ENCODE assay signal across 8 cellular contexts in the genomic region with DNA sequence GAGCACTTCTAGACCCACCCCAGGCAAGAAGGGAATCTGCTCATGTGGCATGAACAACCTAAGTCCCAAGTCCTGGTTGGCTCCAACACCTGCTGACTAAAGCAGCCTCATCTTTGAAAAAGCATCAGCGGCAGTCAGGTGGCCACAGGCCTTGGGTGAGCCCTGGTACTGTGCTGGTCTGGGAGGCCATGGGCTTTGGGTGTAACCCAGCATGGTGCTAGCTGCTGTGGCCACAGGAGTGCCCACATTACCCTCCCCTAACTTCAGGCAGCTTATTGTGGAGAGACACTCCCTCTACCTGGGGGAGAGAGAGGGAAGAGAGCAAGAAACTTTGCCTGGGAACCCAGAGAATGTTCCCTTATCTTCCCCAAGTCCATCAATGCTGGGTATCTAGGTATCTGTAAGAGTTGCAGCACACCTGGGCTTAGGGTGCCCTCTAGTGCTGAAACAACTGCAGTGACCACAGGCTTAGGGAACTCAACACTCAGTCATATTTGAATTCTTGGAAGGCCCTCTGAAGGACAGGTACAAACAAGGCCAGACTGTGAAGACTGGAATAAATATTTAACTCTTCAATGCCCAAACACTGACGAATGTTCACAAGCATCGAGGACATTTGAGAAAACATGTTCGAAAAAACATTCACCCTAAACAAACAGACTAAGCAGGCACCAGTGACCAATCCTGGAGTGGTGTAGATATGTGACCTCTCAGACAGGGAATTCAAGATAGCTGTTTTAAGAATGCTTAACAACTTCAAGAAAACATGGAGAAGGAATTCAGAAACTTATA.
DNase-seq lines count a peak whose midpoint lies in the region; ATAC-seq and TF ChIP-seq lines count a peak whose summit lies in the region.
"Had no signal": no experiment of that assay in that cellular context is flagged by ENCODE, and none has a peak within 500 bp of the region (broad histone marks: within the 10 kb centered on the region; RNA-seq: fewer than 3 reads in every experiment).

No MANE protein-coding gene starts in this region.

- peaks cover under 1 to 9% of the 10 kb centered on the region in 2 donors for H3K4me1 Mint-ChIP-seq in effector memory CD8-positive, alpha-beta T cell (ENCODE audit: low read depth in 2 of 2)

- H3K4me1 ChIP-seq in mucosa of descending colon (ENCODE audit: low read depth) (no peaks in the 10 kb centered on the region), vagina (no peaks in the 10 kb centered on the region)

- H3K36me3 ChIP-seq in mucosa of descending colon (ENCODE audit: low read depth) (no peaks in the 10 kb centered on the region), vagina (peaks cover 5 to 79% of the 10 kb centered on the region in 2 donors)

- ATAC-seq in mucosa of descending colon (peak; percentile 86), HG03039 (IDR thresholded peaks at IDR 0.05; ENCODE audit: unreplicated experiment) (no peak)
- ATAC-seq in effector memory CD8-positive, alpha-beta T cell (replicated peaks), result no peak

- no peaks in the 10 kb centered on the region for H3K27me3 Mint-ChIP-seq in effector memory CD8-positive, alpha-beta T cell

- intact Hi-C loops in mucosa of descending colon (cut with DNase I, micrococcal nuclease) (no loop called here), vagina (cut with DNase I) (no loop called here)

- peaks cover 8 to 11% of the 10 kb centered on the region in 2 donors for H3K9me3 Mint-ChIP-seq in effector memory CD8-positive, alpha-beta T cell

- peak; percentile 72 for TF ChIP-seq CTCF in GM12873 (IDR thresholded peaks at IDR 0.05; ENCODE audit: insufficient read depth, low read depth, low read length, missing control alignments)
- TF ChIP-seq CTCF in astrocyte of the cerebellum (IDR thresholded peaks at IDR 0.05; ENCODE audit: low read depth, low read length, missing control alignments), result peak; percentile 43
- peak; percentile 26 for TF ChIP-seq CTCF in mucosa of descending colon (IDR thresholded peaks at IDR 0.05)
- TF ChIP-seq CTCF in vagina (IDR thresholded peaks at IDR 0.05), result no peak

- no peak overlapping the region for H3K27ac Mint-ChIP-seq in effector memory CD8-positive, alpha-beta T cell

- H3K27me3 ChIP-seq in vagina, result no peaks in the 10 kb centered on the region

- in situ Hi-C loops in KBM-7 (cut with MboI; ENCODE audit: low pct_unique_long_range_greater_than_20kb, low sequenced_read_pairs), result no loop called here
- in situ Hi-C loops in astrocyte of the cerebellum (cut with HindIII; ENCODE audit: low sequenced_read_pairs), result no loop called here

- H3K9me3 ChIP-seq in mucosa of descending colon (peaks cover 14% of the 10 kb centered on the region), vagina (peaks cover 9% of the 10 kb centered on the region)

- no peak overlapping the region for H3K27ac ChIP-seq in vagina

- H3K4me3 ChIP-seq in astrocyte of the cerebellum (ENCODE audit: low read depth, low read length) (no peak overlapping the region), mucosa of descending colon (no peak overlapping the region), vagina (no peak overlapping the region)

- no peak overlapping the region for H3K4me3 Mint-ChIP-seq in effector memory CD8-positive, alpha-beta T cell

- no peak for TF ChIP-seq POLR2A in vagina (IDR thresholded peaks at IDR 0.05)

- DNase-seq in KBM-7 (peak; percentile 27), astrocyte of the cerebellum (ENCODE audit: low read depth) (no peak), mucosa of descending colon (peak in 1 of 3 donors; percentile 51), vagina (ENCODE audit: extremely low spot score in 2 of 2) (no peak)
- DNase-seq in effector memory CD8-positive, alpha-beta T cell, result no peak
- DNase-seq: hippocampal formation had no signal

- H3K36me3 Mint-ChIP-seq in effector memory CD8-positive, alpha-beta T cell (ENCODE audit: insufficient read depth), result peaks cover 72% of the 10 kb centered on the region

Comparison
In these comparisons a context has a peak if more than half of its experiments do, and no peak if none do; other contexts are left out.
1. CTCF ChIP-seq: peak in GM12873 (single experiment), astrocyte of the cerebellum (single experiment) and mucosa of descending colon (single experiment); none in vagina (0 of 3).